15 cellular contexts compared by ENCODE assay signal in genomic region chr14:95059126-95059525, GRCh38.
"Had no signal": no experiment of that assay in that cellular context is flagged by ENCODE, and none has a peak within 500 bp of the region (broad histone marks: within the 10 kb centered on the region; RNA-seq: fewer than 3 reads in every experiment).

No MANE protein-coding gene starts in this region.

- ATAC-seq: esophagus mucosa; stimulated activated naive B cell treated with anti-CD40 and anti-IgM and Interleukin-4, amounts not matched to agents 10 μg/mL and 1 μg/mL and 100 μg/mL, for 72 hours had no signal

- H3K36me3 Mint-ChIP-seq: activated naive CD4-positive, alpha-beta T cell treated with anti-CD3 and anti-CD28 coated beads, Interleukin-2, amount 50 U/mL, for 24 hours; brain; stimulated activated naive B cell treated with anti-CD40 and anti-IgM and Interleukin-4, amounts not matched to agents 10 μg/mL and 1 μg/mL and 100 μg/mL, for 72 hours had no signal

- H3K9me3 Mint-ChIP-seq: activated naive CD4-positive, alpha-beta T cell treated with anti-CD3 and anti-CD28 coated beads, Interleukin-2, amount 50 U/mL, for 24 hours; activated T-helper 1 cell treated with anti-CD3 and anti-CD28 coated beads, Interleukin-12 subunit alpha, Interleukin-12 subunit beta, Interleukin-2, Interleukin-4 antibody, amounts not matched to agents 30 ng/mL and 10 ng/mL and 1 ng/mL, durations not matched to agents 14 hours and 24 hours and 36 hours; stimulated activated naive B cell treated with anti-CD40 and anti-IgM and Interleukin-4, amounts not matched to agents 10 μg/mL and 1 μg/mL and 100 μg/mL, for 72 hours had no signal

- H3K27ac ChIP-seq: colonic mucosa, ovary, tibial nerve had no signal

- H3K27ac Mint-ChIP-seq: activated naive CD4-positive, alpha-beta T cell treated with anti-CD3 and anti-CD28 coated beads, Interleukin-2, amount 50 U/mL, for 24 hours; activated T-helper 1 cell treated with anti-CD3 and anti-CD28 coated beads, Interleukin-12 subunit alpha, Interleukin-12 subunit beta, Interleukin-2, Interleukin-4 antibody, amounts not matched to agents 30 ng/mL and 10 ng/mL and 1 ng/mL, durations not matched to agents 14 hours and 24 hours and 36 hours; stimulated activated naive B cell treated with anti-CD40 and anti-IgM and Interleukin-4, amounts not matched to agents 10 μg/mL and 1 μg/mL and 100 μg/mL, for 72 hours had no signal

- H3K27me3 ChIP-seq: colonic mucosa, ovary, tibial nerve had no signal

- H3K4me3 Mint-ChIP-seq: activated naive CD4-positive, alpha-beta T cell treated with anti-CD3 and anti-CD28 coated beads, Interleukin-2, amount 50 U/mL, for 24 hours; activated T-helper 1 cell treated with anti-CD3 and anti-CD28 coated beads, Interleukin-12 subunit alpha, Interleukin-12 subunit beta, Interleukin-2, Interleukin-4 antibody, amounts not matched to agents 30 ng/mL and 10 ng/mL and 1 ng/mL, durations not matched to agents 14 hours and 24 hours and 36 hours; brain; stimulated activated naive B cell treated with anti-CD40 and anti-IgM and Interleukin-4, amounts not matched to agents 10 μg/mL and 1 μg/mL and 100 μg/mL, for 72 hours had no signal

- H3K9me3 ChIP-seq: colonic mucosa, ovary, tibial nerve had no signal

- DNase-seq: activated CD8-positive, alpha-beta memory T cell treated with anti-CD3 and anti-CD28 coated beads, Interleukin-2, amount 50 U/mL, for 48 hours; amygdala; central memory CD4-positive, alpha-beta T cell; colonic mucosa; midbrain; ovary; stimulated activated CD4-positive, alpha-beta T cell treated with anti-CD3 and anti-CD28 coated beads, Interleukin-12 subunit alpha, Interleukin-12 subunit beta, amount 100 ng/mL, for 4 hours; stimulated activated naive B cell treated with anti-CD40 and anti-IgM and Interleukin-4, amounts not matched to agents 10 μg/mL and 1 μg/mL and 100 μg/mL, for 72 hours; substantia nigra had no signal

- H3K4me3 ChIP-seq: colonic mucosa, lung, ovary, tibial nerve had no signal

- H3K4me1 Mint-ChIP-seq: activated naive CD4-positive, alpha-beta T cell treated with anti-CD3 and anti-CD28 coated beads, Interleukin-2, amount 50 U/mL, for 24 hours; stimulated activated naive B cell treated with anti-CD40 and anti-IgM and Interleukin-4, amounts not matched to agents 10 μg/mL and 1 μg/mL and 100 μg/mL, for 72 hours had no signal

- H3K36me3 ChIP-seq: colonic mucosa, ovary, tibial nerve had no signal

- H3K27me3 Mint-ChIP-seq: activated naive CD4-positive, alpha-beta T cell treated with anti-CD3 and anti-CD28 coated beads, Interleukin-2, amount 50 U/mL, for 24 hours had no signal

- H3K4me1 ChIP-seq: colonic mucosa, tibial nerve had no signal
